ENCODE assay signal across 21 cellular contexts in genomic region chr13:98317573-98318171, GRCh38.
"Had no signal": no experiment of that assay in that cellular context is flagged by ENCODE, and none has a peak within 500 bp of the region (broad histone marks: within the 10 kb centered on the region; RNA-seq: fewer than 3 reads in every experiment).

No MANE protein-coding gene starts in this region.

- ATAC-seq: Panc1, PC-3, SK-N-SH treated with all-trans-retinoic acid at 6 μM for 48 hours had no signal

- DNase-seq: KBM-7, MV-4-11, NCI-H1048, NCI-H1105, NCI-H1417, NCI-H1436 treated with DMSO at 0.1 percent for 48 hours, NCI-H1694, NCI-H187 treated with DMSO at 0.1 percent for 48 hours, NCI-H2029 treated with DMSO at 0.1 percent for 48 hours, NCI-H2171 treated with DMSO at 0.1 percent for 48 hours, NCI-H226, NCI-H446, NCI-H510A, NCI-H524 treated with DMSO at 0.1 percent for 48 hours, NCI-H69, NCI-H774, PC-3, SHP77 treated with DMSO at 0.1 percent for 48 hours, SJCRH30 had no signal
